11 cellular contexts compared by ENCODE assay signal in genomic region chr19:10748195-10748923, GRCh38. TPM values are rescaled to one million over a fixed set of nuclear protein-coding genes. Genes with fewer than 3 reads are reported as not detected.
A peak's percentile ranks its signal among the peaks of the same experiment; 100 is the strongest.
DNase-seq lines count a peak whose midpoint lies in the region; ATAC-seq and TF ChIP-seq lines count a peak whose summit lies in the region.
"Had no signal": no experiment of that assay in that cellular context is flagged by ENCODE, and none has a peak within 500 bp of the region (broad histone marks: within the 10 kb centered on the region; RNA-seq: fewer than 3 reads in every experiment).

No MANE protein-coding gene starts in this region.

- ATAC-seq in GM19328 (IDR thresholded peaks at IDR 0.05; ENCODE audit: unreplicated experiment): no peak

- BruUV-seq in PC-9 (replicated peaks; lab: Mats Ljungman, UMichigan): no TSS peak

- TF ChIP-seq CTCF in CD14-positive monocyte (IDR thresholded peaks at IDR 0.05) (no peak), PC-9 (conservative IDR thresholded peaks at IDR 0.05) (no peak), prostate gland (IDR thresholded peaks at IDR 0.05) (no peak)

- CTCF ChIA-PET in PC-9 (lab: Charles Lee): no interaction called here

- peak overlapping the region in 6 of 7 donors; percentile 9 to 95 (median 72) for H3K27ac Mint-ChIP-seq in CD14-positive monocyte

- DNase-seq in CD14-positive monocyte (ENCODE audit: low spot score) (no peak), PC-9 (no peak), prostate gland (ENCODE audit: low spot score) (no peak), head of caudate nucleus (no peak), SK-N-DZ (ENCODE audit: low spot score) (no peak), KBM-7 (no peak)
- DNase-seq: NCI-H510A; stimulated activated CD4-positive, alpha-beta T cell treated with anti-CD3 and anti-CD28 coated beads, Interleukin-2, amount 100 ng/mL, for 24 hours had no signal

- H3K36me3 ChIP-seq in PC-9 (ENCODE audit: low read depth) (no peaks in the 10 kb centered on the region), esophagus (ENCODE audit: control insufficient read depth in 2 of 2, insufficient read depth in 2 of 2, low read length in 1 of 2) (no peaks in the 10 kb centered on the region), prostate gland (no peaks in the 10 kb centered on the region)

- H4K20me1 ChIP-seq in PC-9 (ENCODE audit: insufficient read depth): peaks cover 72% of the 10 kb centered on the region

- H2AFZ ChIP-seq in PC-9: no peak overlapping the region

- peaks cover 43% of the 10 kb centered on the region for H3F3A ChIP-seq in PC-9 (ENCODE audit: insufficient read depth, low read depth)

- in situ Hi-C loops in KBM-7 (cut with MboI; ENCODE audit: low pct_unique_long_range_greater_than_20kb, low sequenced_read_pairs): no loop called here

- H3K27me3 ChIP-seq in PC-9 (ENCODE audit: insufficient read depth, low read depth): no peaks in the 10 kb centered on the region
- H3K27me3 ChIP-seq in esophagus (ENCODE audit: control insufficient read depth in 1 of 2, insufficient read depth in 2 of 2, low read length in 2 of 2): no peaks in the 10 kb centered on the region
- no peaks in the 10 kb centered on the region for H3K27me3 ChIP-seq in prostate gland (replicated peaks; ENCODE audit: insufficient read depth)

- intact Hi-C loops in CD14-positive monocyte (cut with micrococcal nuclease): no loop called here
- intact Hi-C loops in PC-9 (cut with micrococcal nuclease; ENCODE audit: unreplicated experiment): no loop called here
- intact Hi-C loops in prostate gland (cut with DNase I): no loop called here
- intact Hi-C loops in head of caudate nucleus (cut with DNase I): no loop called here

- H3K79me2 ChIP-seq in PC-9 (ENCODE audit: low read depth): peaks cover 85% of the 10 kb centered on the region

- no peaks in the 10 kb centered on the region for H3K9me2 ChIP-seq in PC-9 (ENCODE audit: insufficient read depth)

- peaks cover 75% of the 10 kb centered on the region for H3K4me1 Mint-ChIP-seq in CD14-positive monocyte

- H3K4me3 Mint-ChIP-seq in CD14-positive monocyte: no peak overlapping the region

- peaks cover 0 to 4% (median 0%) of the 10 kb centered on the region in 3 donors for H3K27me3 Mint-ChIP-seq in CD14-positive monocyte (ENCODE audit: low read depth in 3 of 3)

- H3K4me2 ChIP-seq in PC-9: peak overlapping the region; percentile 70
- H3K4me2 ChIP-seq: KMS-11 had no signal

- H3K9me3 ChIP-seq in PC-9 (ENCODE audit: insufficient read depth, low read depth): no peaks in the 10 kb centered on the region
- no peaks in the 10 kb centered on the region for H3K9me3 ChIP-seq in esophagus (ENCODE audit: control insufficient read depth in 2 of 2, insufficient read depth in 1 of 2, low read depth in 1 of 2, low read length in 1 of 2)
- H3K9me3 ChIP-seq in prostate gland: no peaks in the 10 kb centered on the region

- H3K4me3 ChIP-seq in PC-9: no peak overlapping the region
- H3K4me3 ChIP-seq in esophagus (ENCODE audit: low read depth in 1 of 2, low read length in 2 of 2): no peak overlapping the region
- no peak overlapping the region for H3K4me3 ChIP-seq in prostate gland

- WGBS in esophagus, 2 donors: 81 to 86% methylated on average over 20 of the region's 20 CpGs
- WGBS in prostate gland: 89% methylated on average over 16 of the region's 20 CpGs

- H3K4me1 ChIP-seq in PC-9 (replicated peaks; ENCODE audit: insufficient read depth) (peaks cover 50% of the 10 kb centered on the region), esophagus (ENCODE audit: control insufficient read depth in 2 of 2, insufficient read depth in 2 of 2, low read length in 1 of 2) (peaks cover 27 to 28% of the 10 kb centered on the region in 2 donors), prostate gland (replicated peaks) (peaks cover 29% of the 10 kb centered on the region)

- H3K27ac ChIP-seq in PC-9 (peak overlapping the region; percentile 83), esophagus (ENCODE audit: low read depth in 2 of 2, low read length in 1 of 2) (peak overlapping the region; percentile 26 to 78), prostate gland (peak overlapping the region; percentile 58 to 68)
- H3K27ac ChIP-seq: KMS-11 had no signal

- H3K36me3 Mint-ChIP-seq in CD14-positive monocyte: peaks cover 8 to 20% of the 10 kb centered on the region in 2 donors

- H3K9me3 Mint-ChIP-seq in CD14-positive monocyte: no peaks in the 10 kb centered on the region

- TF ChIP-seq POLR2A in prostate gland (IDR thresholded peaks at IDR 0.05): no peak

- POLR2A ChIA-PET in PC-9 (lab: Charles Lee; ENCODE audit: unreplicated experiment): no interaction called here

RNA-seq across cellular contexts. Expression of gene DNM2, which starts 30.5 kb away (rescaled TPM):
- polyA plus RNA-seq in CD14-positive monocyte (10 to 100 TPM; 53.0 to 69.5 TPM), esophagus (10 to 100 TPM; 68.4 to 87.9 TPM)
- total RNA-seq in PC-9 (2021) (169 and 188 TPM in 2 replicates), prostate gland (100 to 1,000 TPM; 137 to 279 TPM)
- polyA plus RNA-seq in SK-N-DZ (2014; cell fraction: cytosol; rRNA removed): 40.0 and 44.8 TPM in 2 replicates
- 59.9 and 69.1 TPM in 2 replicates for polyA plus RNA-seq in SK-N-DZ (2014; cell fraction: nucleus; rRNA removed)

RNA-seq across cellular contexts. Expression of gene QTRT1, which starts 47.1 kb away (rescaled TPM):
- 10 to 100 TPM in 1 of 2 donors, 1 to 10 TPM in 1; 9.9 to 12.3 TPM for polyA plus RNA-seq in CD14-positive monocyte
- 31.9 and 41.0 TPM in 2 replicates for total RNA-seq in PC-9 (2021)
- polyA plus RNA-seq in esophagus: 10 to 100 TPM; 53.2 to 86.4 TPM
- total RNA-seq in prostate gland: 10 to 100 TPM; 45.0 to 49.0 TPM
- polyA plus RNA-seq in SK-N-DZ (2014; cell fraction: cytosol; rRNA removed): 70.4 and 76.1 TPM in 2 replicates
- polyA plus RNA-seq in SK-N-DZ (2014; cell fraction: nucleus; rRNA removed): 258 and 376 TPM in 2 replicates
